Comparison of ENCODE assay signal across 10 cellular contexts in genomic region chr11:86952933-86953637, GRCh38. TPM values are rescaled to one million over a fixed set of nuclear protein-coding genes. Genes with fewer than 3 reads are reported as not detected.
DNase-seq lines count a peak whose midpoint lies in the region; ATAC-seq, FAIRE-seq and TF ChIP-seq lines count a peak whose summit lies in the region.
"Had no signal": no experiment of that assay in that cellular context is flagged by ENCODE, and none has a peak within 500 bp of the region (broad histone marks: within the 10 kb centered on the region; RNA-seq: fewer than 3 reads in every experiment).

No MANE protein-coding gene starts in this region.

- in situ Hi-C loops in Panc1 (cut with HindIII; ENCODE audit: low pct_unique_long_range_greater_than_20kb, low sequenced_read_pairs) = no loop called here
- in situ Hi-C loops in KBM-7 (cut with MboI; ENCODE audit: low pct_unique_long_range_greater_than_20kb, low sequenced_read_pairs) = no loop called here

- no peaks in the 10 kb centered on the region for H3K27me3 Mint-ChIP-seq in progenitor cell of endocrine pancreas

- H3K9me3 Mint-ChIP-seq in progenitor cell of endocrine pancreas (ENCODE audit: low read depth) = no peaks in the 10 kb centered on the region
- H3K9me3 Mint-ChIP-seq: activated naive CD4-positive, alpha-beta T cell treated with anti-CD3 and anti-CD28 coated beads for 36 hours had no signal

- H3K4me3 ChIP-seq in AG10803 (ENCODE audit: low read length) = peak overlapping the region; percentile 24
- no peak overlapping the region; a peak in 1 of 4 replicates for H3K4me3 ChIP-seq in Panc1 (ENCODE audit: low read depth in 2 of 2, low read length in 2 of 2)
- H3K4me3 ChIP-seq in foreskin fibroblast (ENCODE audit: low read depth in 1 of 2, low read length in 2 of 2) = peak overlapping the region; percentile 63 to 69

- H3K27me3 ChIP-seq in Panc1 (ENCODE audit: control insufficient read depth, insufficient read depth, low read length) = no peaks in the 10 kb centered on the region; the same call in 1 of the 2 replicates

- TF ChIP-seq CTCF in AG10803 (conservative IDR thresholded peaks at IDR 0.05; ENCODE audit: low read length) = 0 out of 2 replicates have a peak, but pooled peaks have one; percentile 9
- TF ChIP-seq CTCF in Panc1 (IDR thresholded peaks at IDR 0.05) = no peak
- no peak for TF ChIP-seq CTCF in foreskin fibroblast (IDR thresholded peaks at IDR 0.05; ENCODE audit: low read depth, low read length)
- no peak for TF ChIP-seq CTCF in progenitor cell of endocrine pancreas (IDR thresholded peaks at IDR 0.05; ENCODE audit: unreplicated experiment)

- H3K4me1 Mint-ChIP-seq in progenitor cell of endocrine pancreas (ENCODE audit: low read depth) = peaks cover 55% of the 10 kb centered on the region

- POLR2A ChIA-PET in Panc1 (lab: Charles Lee) = no interaction called here

- H3K27ac Mint-ChIP-seq in progenitor cell of endocrine pancreas = no peak overlapping the region
- H3K27ac Mint-ChIP-seq: activated naive CD4-positive, alpha-beta T cell treated with anti-CD3 and anti-CD28 coated beads for 36 hours had no signal

- no peak overlapping the region for H3K27ac ChIP-seq in Panc1 (ENCODE audit: low read length)

- FAIRE-seq in GM12891 (lab: Jason Lieb, UNC) = no peak

- no peak for DNase-seq in AG10803 (ENCODE audit: low read depth)
- DNase-seq in Panc1 (ENCODE audit: low read depth, low spot score) = no peak
- DNase-seq in foreskin fibroblast = peak in 1 of 2 donors; percentile 30
- no peak for DNase-seq in progenitor cell of endocrine pancreas (ENCODE audit: low spot score, unreplicated experiment)
- DNase-seq in effector CD8-positive, alpha-beta T cell (lab: John Stamatoyannopoulos, UW) = no peak
- DNase-seq in KBM-7 = no peak
- DNase-seq in NCI-H748 (lab: John Stamatoyannopoulos, UW; ENCODE audit: unreplicated experiment) = no peak
- DNase-seq in GM12891 (ENCODE audit: insufficient read length, low spot score) = no peak
- DNase-seq: activated naive CD4-positive, alpha-beta T cell treated with anti-CD3 and anti-CD28 coated beads for 36 hours; NCI-H1417 had no signal

- no peaks in the 10 kb centered on the region for H3K9me3 ChIP-seq in Panc1 (ENCODE audit: control insufficient read depth, insufficient read depth, low read depth, low read length)

- intact Hi-C loops in Panc1 (cut with micrococcal nuclease; ENCODE audit: unreplicated experiment) = no loop called here

- no peak for ATAC-seq in Panc1

- peaks cover 12% of the 10 kb centered on the region; the same call in 1 of the 2 replicates for H3K4me1 ChIP-seq in Panc1 (ENCODE audit: control insufficient read depth, insufficient read depth, low read length)

- no peaks in the 10 kb centered on the region; the same call in 1 of the 2 replicates for H3K36me3 ChIP-seq in Panc1 (ENCODE audit: control insufficient read depth, insufficient read depth, low read length)

- CTCF ChIA-PET in Panc1 (lab: Charles Lee) = no interaction called here

- TF ChIP-seq POLR2A in GM12891 (IDR thresholded peaks at IDR 0.05; ENCODE audit: low read depth, low read length) = no peak

- TSS peak; percentile 50 for BruUV-seq in Panc1 (replicated peaks; lab: Mats Ljungman, UMichigan)

- peaks cover 5% of the 10 kb centered on the region for H3K36me3 Mint-ChIP-seq in progenitor cell of endocrine pancreas (ENCODE audit: insufficient read depth)

- H3K4me3 Mint-ChIP-seq in progenitor cell of endocrine pancreas (ENCODE audit: low read depth) = peak overlapping the region; percentile 75
- H3K4me3 Mint-ChIP-seq: activated naive CD4-positive, alpha-beta T cell treated with anti-CD3 and anti-CD28 coated beads for 36 hours had no signal

TF ChIP-seq in GM12891, 5 proteins besides CTCF, POLR2A, EP300 and RAD21:
- TF ChIP-seq SPI1 (IDR thresholded peaks at IDR 0.05; ENCODE audit: low read depth, low read length) (no peak), PAX5 (IDR thresholded peaks at IDR 0.05; ENCODE audit: insufficient read depth, low read length, severe bottlenecking) (no peak), POLR2AphosphoS5 (IDR thresholded peaks at IDR 0.05; ENCODE audit: low read depth, low read length) (no peak)
TF ChIP-seq in GM12891: peak in this region for 0.

RNA-seq across cellular contexts. Expression of gene FZD4, which starts 2.1 kb away (rescaled TPM):
- 11.1 TPM for total RNA-seq in Panc1 (2021; ENCODE audit: unreplicated experiment)
- polyA plus RNA-seq in Panc1 (2012; ENCODE audit: insufficient read length) = 4.7 TPM
- total RNA-seq in progenitor cell of endocrine pancreas = 9.3 and 11.7 TPM in 2 replicates
- polyA plus RNA-seq in GM12891 (2012; ENCODE audit: low read depth, missing spikeins) = not detected

Comparison
In these comparisons a context has a peak if more than half of its experiments do, and no peak if none do; other contexts are left out.
1. H3K4me3 ChIP-seq: peak in AG10803 (single experiment) and foreskin fibroblast (2 of 2); none in Panc1 (0 of 2).